8 cellular contexts compared by ENCODE assay signal in genomic region chr18:2978626-2979025, GRCh38. TPM values are rescaled to one million over a fixed set of nuclear protein-coding genes. Genes with fewer than 3 reads are reported as not detected.
DNase-seq lines count a peak whose midpoint lies in the region; ATAC-seq and TF ChIP-seq lines count a peak whose summit lies in the region.

No MANE protein-coding gene starts in this region.

- ATAC-seq in GM18870 (IDR thresholded peaks at IDR 0.05; ENCODE audit: unreplicated experiment), result peak; percentile 33
- no peak for ATAC-seq in central memory CD8-positive, alpha-beta T cell (replicated peaks; ENCODE audit: extremely low read depth, poor library complexity, severe bottlenecking)

- H3K27ac ChIP-seq in osteoblast (ENCODE audit: low read depth, low read length), result peak overlapping the region; percentile 89

- peaks cover 5% of the 10 kb centered on the region for H4K20me1 ChIP-seq in Loucy (ENCODE audit: insufficient read depth, low read length, poor library complexity, severe bottlenecking)
- peaks cover 12% of the 10 kb centered on the region for H4K20me1 ChIP-seq in osteoblast (ENCODE audit: insufficient read depth, low read length)

- H3K27me3 ChIP-seq in Loucy (ENCODE audit: insufficient read depth, low read length, poor library complexity, severe bottlenecking) (no peaks in the 10 kb centered on the region), osteoblast (ENCODE audit: insufficient read depth, low read length) (no peaks in the 10 kb centered on the region)

- DNase-seq in central memory CD8-positive, alpha-beta T cell (ENCODE audit: low spot score in 2 of 2), result no peak
- DNase-seq in osteoblast (ENCODE audit: insufficient read length, low spot score, missing footprints) (peak; percentile 79), G401 (ENCODE audit: low spot score) (no peak), GF-D8 (lab: John Stamatoyannopoulos, UW) (no peak), NOMO-1 treated with DMSO at 0.1 percent for 48 hours (lab: John Stamatoyannopoulos, UW; ENCODE audit: unreplicated experiment) (no peak), KBM-7 (no peak)

- H3K36me3 Mint-ChIP-seq in central memory CD8-positive, alpha-beta T cell (ENCODE audit: insufficient read depth), result peaks cover 16% of the 10 kb centered on the region

- no peaks in the 10 kb centered on the region for H3K9me2 ChIP-seq in Loucy (replicated peaks; ENCODE audit: low read depth, low read length)

- no peaks in the 10 kb centered on the region for H3K9me3 Mint-ChIP-seq in central memory CD8-positive, alpha-beta T cell

- TF ChIP-seq CTCF in Loucy (conservative IDR thresholded peaks at IDR 0.05; ENCODE audit: low read length) (no peak), osteoblast (IDR thresholded peaks at IDR 0.05; ENCODE audit: extremely low read depth, low read depth, low read length) (no peak)

- peak overlapping the region; percentile 70 for H3K4me2 ChIP-seq in Loucy (ENCODE audit: low read depth, low read length, poor library complexity, severe bottlenecking)
- peak overlapping the region; percentile 83 for H3K4me2 ChIP-seq in osteoblast (ENCODE audit: insufficient read depth, low read length)

- peak overlapping the region; percentile 88 for H3K27ac Mint-ChIP-seq in central memory CD8-positive, alpha-beta T cell (ENCODE audit: low read depth)

- H3K79me2 ChIP-seq in Loucy (ENCODE audit: insufficient read depth, low read length) (peaks cover 99% of the 10 kb centered on the region), osteoblast (ENCODE audit: insufficient read depth, low read length) (peaks cover 93% of the 10 kb centered on the region)

- H3K4me1 Mint-ChIP-seq in central memory CD8-positive, alpha-beta T cell, result peaks cover 73% of the 10 kb centered on the region

- H3K4me1 ChIP-seq in Loucy (ENCODE audit: insufficient read depth, low read length, poor library complexity, severe bottlenecking) (peaks cover 73% of the 10 kb centered on the region), osteoblast (ENCODE audit: insufficient read depth, low read length) (peaks cover 70% of the 10 kb centered on the region)

- H3K4me3 Mint-ChIP-seq in central memory CD8-positive, alpha-beta T cell, result peak overlapping the region; percentile 70

- H3K36me3 ChIP-seq in Loucy (ENCODE audit: insufficient read depth, low read length) (no peaks in the 10 kb centered on the region), osteoblast (ENCODE audit: insufficient read depth, low read length) (no peaks in the 10 kb centered on the region)

- H3F3A ChIP-seq in Loucy (ENCODE audit: low read depth), result no peaks in the 10 kb centered on the region

- H3K27me3 Mint-ChIP-seq in central memory CD8-positive, alpha-beta T cell, result no peaks in the 10 kb centered on the region

- no peaks in the 10 kb centered on the region for H3K9me3 ChIP-seq in Loucy (ENCODE audit: insufficient read depth, low read depth, low read length)
- H3K9me3 ChIP-seq in osteoblast (ENCODE audit: low read depth, low read length), result no peaks in the 10 kb centered on the region

- in situ Hi-C loops in G401 (cut with HindIII; ENCODE audit: low sequenced_read_pairs), result no loop called here
- in situ Hi-C loops in KBM-7 (cut with MboI; ENCODE audit: low pct_unique_long_range_greater_than_20kb, low sequenced_read_pairs), result no loop called here

- H3K9ac ChIP-seq in Loucy (ENCODE audit: low read depth, low read length, poor library complexity, severe bottlenecking), result no peak overlapping the region

- no peak overlapping the region for H2AFZ ChIP-seq in Loucy (ENCODE audit: low read length)
- H2AFZ ChIP-seq in osteoblast (ENCODE audit: low read length), result no peak overlapping the region

- H3K4me3 ChIP-seq in Loucy (ENCODE audit: low read length, poor library complexity, severe bottlenecking) (peak overlapping the region; percentile 9), osteoblast (ENCODE audit: insufficient read depth, low read length) (peak overlapping the region; percentile 60)

RNA-seq across cellular contexts. Expression of gene LPIN2, which starts 34.3 kb away (rescaled TPM):
- 47.7 and 48.1 TPM in 2 replicates for total RNA-seq in osteoblast
- total RNA-seq in G401 (2014; rRNA removed; shearing (Covaris generic)), result 23.2 and 33.5 TPM in 2 replicates
